Comparison of ENCODE assay signal across 14 cellular contexts in genomic region chr15:39503526-39503925, GRCh38.
DNase-seq lines count a peak whose midpoint lies in the region; ATAC-seq, FAIRE-seq and TF ChIP-seq lines count a peak whose summit lies in the region.
"Had no signal": no experiment of that assay in that cellular context is flagged by ENCODE, and none has a peak within 500 bp of the region (broad histone marks: within the 10 kb centered on the region; RNA-seq: fewer than 3 reads in every experiment).

No MANE protein-coding gene starts in this region.

- H2AK5ac ChIP-seq in mesenchymal stem cell (ENCODE audit: low read length, severe bottlenecking): no peak overlapping the region

- peaks cover 28% of the 10 kb centered on the region for H3F3A ChIP-seq in smooth muscle cell (ENCODE audit: low read depth)

- TF ChIP-seq CTCF in GM12878 (IDR thresholded peaks at IDR 0.05 in 2 of 3, conservative IDR thresholded peaks at IDR 0.05 in 1 of 3; ENCODE audit: control insufficient read depth in 2 of 3, extremely low read depth in 1 of 3, insufficient read depth in 1 of 3, low read depth in 3 of 3, low read length in 3 of 3) (no peak), smooth muscle cell (IDR thresholded peaks at IDR 0.05; ENCODE audit: borderline replicate concordance, insufficient read depth, poor library complexity, severe bottlenecking) (no peak)

- 47% methylated on average over 4 of the region's 4 CpGs for WGBS in GM12878 (ENCODE audit: insufficient coverage, insufficient replicate concordance, low lambda C conversion rate, missing lambda C conversion rate)
- WGBS in mesenchymal stem cell: 96% methylated on average over 3 of the region's 4 CpGs
- WGBS in smooth muscle cell (ENCODE audit: low lambda C conversion rate): 93% methylated on average over 4 of the region's 4 CpGs

- no peak overlapping the region for H4K8ac ChIP-seq in mesenchymal stem cell (ENCODE audit: low read length)

- in situ Hi-C loops in GM12878 (cut with MboI): no loop called here

- peak overlapping the region; percentile 34 to 51 for H2BK12ac ChIP-seq in mesenchymal stem cell (ENCODE audit: low read length in 2 of 2)

- H3K79me2 ChIP-seq in GM12878 (ENCODE audit: control insufficient read depth, insufficient read depth, low read length) (no peaks in the 10 kb centered on the region), smooth muscle cell (ENCODE audit: low read depth) (no peaks in the 10 kb centered on the region)

- no peak overlapping the region for H3K23ac ChIP-seq in mesenchymal stem cell (ENCODE audit: low read length in 2 of 2)

- no peak for TF ChIP-seq EP300 in GM12878 (IDR thresholded peaks at IDR 0.05; ENCODE audit: borderline replicate concordance in 1 of 2, control insufficient read depth in 1 of 2, low read depth in 2 of 2, low read length in 2 of 2)

- SMC1A ChIA-PET in GM12878 (lab: Charles Lee; ENCODE audit: uncharacterized antibody, unreplicated experiment): interaction anchor here (0.9 to 3.4 kb wide), 3 partner anchors 10 to 254 kb away, joined by 3 to 10 read pairs (median 3); no protein-coding TSS in a partner anchor

- H2BK5ac ChIP-seq in mesenchymal stem cell (ENCODE audit: low read depth, low read length, poor library complexity, severe bottlenecking): no peak overlapping the region

- POLR2A ChIA-PET in GM12878 (lab: Charles Lee): no interaction called here

- H3K9ac ChIP-seq in GM12878 (ENCODE audit: control insufficient read depth, insufficient read depth, low read length): no peak overlapping the region
- H3K9ac ChIP-seq in mesenchymal stem cell (ENCODE audit: low read length): no peak overlapping the region
- H3K9ac ChIP-seq in smooth muscle cell (ENCODE audit: low read depth): no peak overlapping the region

- DNase-seq in GM12878 (ENCODE audit: low read depth, low spot score) (no peak), mesenchymal stem cell (no peak), smooth muscle cell (lab: John Stamatoyannopoulos, UW; ENCODE audit: unreplicated experiment) (no peak), NCI-H1436 (lab: John Stamatoyannopoulos, UW) (no peak), NCI-H748 treated with DMSO at 0.1 percent for 48 hours (lab: John Stamatoyannopoulos, UW) (no peak), HuH-7 (ENCODE audit: low spot score) (no peak)
- DNase-seq: BE2C; CD4-positive, alpha-beta memory T cell; DMS79; H7 had no signal

- H3K36me3 ChIP-seq in GM12878 (ENCODE audit: control insufficient read depth in 2 of 2, insufficient read depth in 2 of 2, low read length in 1 of 2) (no peaks in the 10 kb centered on the region), mesenchymal stem cell (ENCODE audit: control insufficient read depth in 1 of 2, insufficient read depth in 2 of 2, low read depth in 1 of 2, low read length in 2 of 2) (no peaks in the 10 kb centered on the region), smooth muscle cell (ENCODE audit: low read depth) (no peaks in the 10 kb centered on the region)
- H3K36me3 ChIP-seq: BE2C had no signal

- H3K4me3 ChIP-seq in GM12878 (no peak overlapping the region), mesenchymal stem cell (ENCODE audit: insufficient read depth in 1 of 2, low read depth in 1 of 2, low read length in 2 of 2) (no peak overlapping the region), smooth muscle cell (no peak overlapping the region)
- H3K4me3 ChIP-seq: A549 had no signal

- H3K4me1 ChIP-seq in GM12878 (ENCODE audit: control insufficient read depth, insufficient read depth, low read length): 0 out of 2 replicates have a peak, but pooled peaks cover 3% of the 10 kb centered on the region
- peaks cover 5% of the 10 kb centered on the region for H3K4me1 ChIP-seq in mesenchymal stem cell (ENCODE audit: control insufficient read depth, insufficient read depth, low read depth, low read length)
- peaks cover 14% of the 10 kb centered on the region for H3K4me1 ChIP-seq in smooth muscle cell (ENCODE audit: low read depth)
- H3K4me1 ChIP-seq: A549, BE2C had no signal

- TF ChIP-seq POLR2A in GM12878 (IDR thresholded peaks at IDR 0.05; ENCODE audit: low read depth, low read length): no peak

- RAD21 ChIA-PET in GM12878 (lab: Charles Lee; ENCODE audit: unreplicated experiment): no interaction called here

- CTCF ChIA-PET in GM12878 (lab: Yijun Ruan, JAX): no interaction called here

- H3K4ac ChIP-seq in mesenchymal stem cell (ENCODE audit: low read depth in 1 of 2, low read length in 2 of 2): no peak overlapping the region

- H4K20me1 ChIP-seq in GM12878 (ENCODE audit: control insufficient read depth, insufficient read depth): no peaks in the 10 kb centered on the region
- H4K20me1 ChIP-seq in smooth muscle cell (ENCODE audit: low read depth): no peaks in the 10 kb centered on the region

- H3K27me3 ChIP-seq in GM12878 (replicated peaks in 1 of 2; ENCODE audit: control insufficient read depth in 2 of 2, insufficient read depth in 2 of 2, low read length in 1 of 2) (no peaks in the 10 kb centered on the region; a peak in 1 of 4 replicates), mesenchymal stem cell (ENCODE audit: control insufficient read depth in 1 of 2, insufficient read depth in 1 of 2, low read length in 2 of 2) (no peaks in the 10 kb centered on the region), smooth muscle cell (ENCODE audit: low read depth) (no peaks in the 10 kb centered on the region)
- H3K27me3 ChIP-seq: BE2C had no signal

- H3K27ac ChIP-seq in GM12878 (ENCODE audit: control insufficient read depth, insufficient read depth) (no peak overlapping the region), mesenchymal stem cell (ENCODE audit: low read length, poor library complexity, severe bottlenecking) (no peak overlapping the region), smooth muscle cell (ENCODE audit: low read depth) (peak overlapping the region; percentile 65)
- H3K27ac ChIP-seq: A549, C4-2B had no signal

- no TSS peak for BruUV-seq in GM12878 (replicated peaks; lab: Mats Ljungman, UMichigan)

- H2BK15ac ChIP-seq in mesenchymal stem cell (ENCODE audit: low read depth, poor library complexity, severe bottlenecking): no peak overlapping the region

- H2BK120ac ChIP-seq in mesenchymal stem cell (ENCODE audit: low read depth, low read length): no peak overlapping the region

- peak overlapping the region in 1 of 2 experiments; percentile 2 for H3K18ac ChIP-seq in mesenchymal stem cell (ENCODE audit: low read depth in 1 of 2, low read length in 2 of 2)

- ATAC-seq in GM12878: no peak
- no peak for ATAC-seq in HG03097 (IDR thresholded peaks at IDR 0.05; ENCODE audit: low FRiP score, unreplicated experiment)
- ATAC-seq: A549 had no signal

- H3K79me1 ChIP-seq in mesenchymal stem cell (replicated peaks; ENCODE audit: low read length, poor library complexity, severe bottlenecking): no peaks in the 10 kb centered on the region

- intact Hi-C loops in GM12878 (cut with micrococcal nuclease; ENCODE audit: unreplicated experiment): no loop called here

- FAIRE-seq in GM12878 (lab: Jason Lieb, UNC): no peak
- FAIRE-seq: A549, GM12891 had no signal

- H4K91ac ChIP-seq in mesenchymal stem cell (ENCODE audit: low read length): no peak overlapping the region

- H2AFZ ChIP-seq in GM12878 (ENCODE audit: control insufficient read depth, low read depth, low read length) (no peak overlapping the region), mesenchymal stem cell (ENCODE audit: low read depth, low read length) (no peak overlapping the region), smooth muscle cell (ENCODE audit: low read depth) (no peak overlapping the region)

- TF ChIP-seq RAD21 in GM12878 (IDR thresholded peaks at IDR 0.05; ENCODE audit: insufficient read depth, low read depth, low read length): no peak

- H3K14ac ChIP-seq in mesenchymal stem cell (ENCODE audit: low read length in 2 of 2): no peak overlapping the region

- H3K4me2 ChIP-seq in GM12878 (ENCODE audit: control insufficient read depth, insufficient read depth): no peak overlapping the region
- no peak overlapping the region for H3K4me2 ChIP-seq in mesenchymal stem cell (ENCODE audit: low read length, poor library complexity, severe bottlenecking)
- peak overlapping the region; percentile 58 for H3K4me2 ChIP-seq in smooth muscle cell
- H3K4me2 ChIP-seq: A549 had no signal

- no peaks in the 10 kb centered on the region for H3K9me3 ChIP-seq in GM12878 (replicated peaks; ENCODE audit: control insufficient read depth, insufficient read depth, low read length)
- H3K9me3 ChIP-seq in mesenchymal stem cell (ENCODE audit: control insufficient read depth, low read length): no peaks in the 10 kb centered on the region
- no peaks in the 10 kb centered on the region for H3K9me3 ChIP-seq in smooth muscle cell (replicated peaks; ENCODE audit: low read depth)
- H3K9me3 ChIP-seq: A549, BE2C had no signal

TF ChIP-seq in GM12878, 131 proteins besides CTCF, POLR2A, EP300 and RAD21 (continues in another document):
- TF ChIP-seq ZNF592 (IDR thresholded peaks at IDR 0.05): no peak
